Comparison of ENCODE assay signal across 8 cellular contexts in the genomic region with DNA sequence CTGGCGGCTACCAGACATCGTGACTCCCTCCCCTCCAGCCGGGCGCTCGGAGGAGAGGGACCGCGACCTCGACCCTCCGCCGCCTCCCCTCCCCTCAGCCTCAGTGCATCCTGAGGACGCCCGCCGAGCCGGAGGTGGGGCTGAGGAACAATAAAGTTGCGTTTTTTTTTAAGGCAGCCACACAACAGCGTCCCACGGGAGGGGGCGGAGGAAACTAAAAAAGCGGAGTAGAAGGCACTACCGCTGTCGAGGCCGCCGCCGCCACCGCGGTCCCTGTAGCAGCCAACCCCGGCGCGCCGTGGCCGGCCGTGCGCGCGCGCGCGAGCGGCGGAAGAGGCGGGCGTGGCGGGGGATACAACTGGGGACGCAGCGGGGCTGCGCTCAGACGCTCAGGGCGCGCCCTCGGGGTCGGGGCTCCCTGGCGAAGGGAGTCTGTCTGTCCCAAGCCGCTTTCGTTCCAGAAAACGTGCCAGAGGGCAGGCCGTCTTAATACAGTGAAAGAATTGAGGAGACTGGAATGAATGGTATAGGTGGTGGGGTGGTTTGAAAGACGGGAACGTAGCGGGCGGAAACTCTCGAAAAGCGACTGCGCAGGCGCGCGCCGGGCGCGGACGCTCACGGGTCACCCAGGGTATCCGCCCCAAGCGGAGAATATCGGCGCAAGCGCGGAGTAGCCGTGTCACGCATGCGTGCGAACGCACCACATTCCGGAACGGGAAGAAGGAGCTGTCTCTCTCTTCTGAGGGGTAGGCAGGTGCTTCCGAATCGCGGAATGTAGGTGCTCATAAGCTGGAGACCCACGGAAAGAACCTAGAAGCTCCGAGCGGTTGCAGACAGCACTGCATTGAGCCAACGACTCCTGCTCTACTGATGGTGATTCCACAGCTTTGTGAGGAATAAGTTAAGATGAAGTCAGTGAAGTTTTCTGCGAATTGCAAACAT. TPM values are rescaled to one million over a fixed set of nuclear protein-coding genes. Genes with fewer than 3 reads are reported as not detected.
DNase-seq lines count a peak whose midpoint lies in the region; ATAC-seq and TF ChIP-seq lines count a peak whose summit lies in the region.

A gene (minus strand): TSS at position 326 of the 942 bp plus-strand sequence. CDS start 308 bp downstream, at position 18.

- H4K20me1 ChIP-seq in osteoblast (ENCODE audit: insufficient read depth, low read length): peaks cover 37% of the 10 kb centered on the region

- peak within 1 kb of the TSS; percentile 97 for H3K4me2 ChIP-seq in osteoblast (ENCODE audit: insufficient read depth, low read length)

- H3K9me3 Mint-ChIP-seq in activated naive CD4-positive, alpha-beta T cell treated with anti-CD3 and anti-CD28 coated beads, Interleukin-2, amount 50 U/mL, for 72 hours: no peaks in the 10 kb centered on the region

- no peaks in the 10 kb centered on the region for H3K9me3 ChIP-seq in osteoblast (ENCODE audit: low read depth, low read length)
- H3K9me3 ChIP-seq in thoracic aorta: no peaks in the 10 kb centered on the region

- peak within 1 kb of the TSS; percentile 98 for H2AFZ ChIP-seq in osteoblast (ENCODE audit: low read length)

- H3K36me3 Mint-ChIP-seq in activated naive CD4-positive, alpha-beta T cell treated with anti-CD3 and anti-CD28 coated beads, Interleukin-2, amount 50 U/mL, for 72 hours: peaks cover 23 to 28% of the 10 kb centered on the region in 2 donors

- ATAC-seq in HG02610 (IDR thresholded peaks at IDR 0.05; ENCODE audit: unreplicated experiment) (peak; percentile 84), thoracic aorta (ENCODE audit: insufficient number of reproducible peaks, low FRiP score, low read depth) (peak; percentile 99)
- peak; percentile 86 to 88 for ATAC-seq in activated naive CD4-positive, alpha-beta T cell treated with anti-CD3 and anti-CD28 coated beads, Interleukin-2, amount 50 U/mL, for 72 hours

- peaks cover 50% of the 10 kb centered on the region for H3K79me2 ChIP-seq in osteoblast (ENCODE audit: insufficient read depth, low read length)

- H3K27me3 ChIP-seq in osteoblast (ENCODE audit: insufficient read depth, low read length) (no peaks in the 10 kb centered on the region), thoracic aorta (replicated peaks; ENCODE audit: insufficient read depth) (no peaks in the 10 kb centered on the region)

- peak within 1 kb of the TSS; percentile 99 to 100 for H3K27ac Mint-ChIP-seq in activated naive CD4-positive, alpha-beta T cell treated with anti-CD3 and anti-CD28 coated beads, Interleukin-2, amount 50 U/mL, for 72 hours

- H3K4me1 ChIP-seq in osteoblast (ENCODE audit: insufficient read depth, low read length) (peaks cover 22% of the 10 kb centered on the region), thoracic aorta (ENCODE audit: control insufficient read depth in 1 of 2, low read depth in 2 of 2) (peaks cover 25 to 29% of the 10 kb centered on the region in 2 donors)

- H3K27ac ChIP-seq in osteoblast (ENCODE audit: low read depth, low read length) (peak within 1 kb of the TSS; percentile 83), thoracic aorta (peak within 1 kb of the TSS; percentile 94 to 95)

- peak; percentile 95 for DNase-seq in GM10266 (ENCODE audit: extremely low spot score)
- peak; percentile 98 for DNase-seq in NCI-H1092 treated with DMSO at 0.1 percent for 48 hours (lab: John Stamatoyannopoulos, UW)
- DNase-seq in SKM-1 (lab: John Stamatoyannopoulos, UW; ENCODE audit: unreplicated experiment): peak; percentile 96
- peak; percentile 91 to 96 for DNase-seq in activated naive CD4-positive, alpha-beta T cell treated with anti-CD3 and anti-CD28 coated beads, Interleukin-2, amount 50 U/mL, for 72 hours (ENCODE audit: low spot score in 2 of 2)
- DNase-seq in glomerular visceral epithelial cell (ENCODE audit: extremely low spot score): peak; percentile 97
- peak; percentile 98 for DNase-seq in osteoblast (ENCODE audit: insufficient read length, low spot score, missing footprints)
- peak; percentile 63 for DNase-seq in thoracic aorta (ENCODE audit: low spot score)

- no peaks in the 10 kb centered on the region for H3K36me3 ChIP-seq in osteoblast (ENCODE audit: insufficient read depth, low read length)
- H3K36me3 ChIP-seq in thoracic aorta: no peaks in the 10 kb centered on the region

- peak within 1 kb of the TSS; percentile 93 for H3K4me3 ChIP-seq in osteoblast (ENCODE audit: insufficient read depth, low read length)
- H3K4me3 ChIP-seq in thoracic aorta: peak within 1 kb of the TSS; percentile 87

- TF ChIP-seq CTCF in GM10266 (IDR thresholded peaks at IDR 0.05; ENCODE audit: control insufficient read depth, insufficient read depth, low read depth, missing control alignments) (no peak), osteoblast (IDR thresholded peaks at IDR 0.05; ENCODE audit: extremely low read depth, low read depth, low read length) (no peak), thoracic aorta (IDR thresholded peaks at IDR 0.05) (peak; percentile 15)

RNA-seq across cellular contexts. Expression of the gene that starts here (rescaled TPM):
- total RNA-seq in activated naive CD4-positive, alpha-beta T cell treated with anti-CD3 and anti-CD28 coated beads, Interleukin-2, amount 50 U/mL, for 72 hours: 10 to 100 TPM; 43.6 to 64.1 TPM
- 64.8 and 73.1 TPM in 2 replicates for total RNA-seq in osteoblast
- total RNA-seq in thoracic aorta: 10 to 100 TPM; 62.2 to 68.6 TPM

Comparison
In these comparisons a context has a peak if more than half of its experiments do, and no peak if none do; other contexts are left out.
1. Peak in every context shown above with its lines: DNase-seq, ATAC-seq, H3K4me3 ChIP-seq and H3K27ac ChIP-seq.